1 cellular context compared by ENCODE assay signal in the genomic region with DNA sequence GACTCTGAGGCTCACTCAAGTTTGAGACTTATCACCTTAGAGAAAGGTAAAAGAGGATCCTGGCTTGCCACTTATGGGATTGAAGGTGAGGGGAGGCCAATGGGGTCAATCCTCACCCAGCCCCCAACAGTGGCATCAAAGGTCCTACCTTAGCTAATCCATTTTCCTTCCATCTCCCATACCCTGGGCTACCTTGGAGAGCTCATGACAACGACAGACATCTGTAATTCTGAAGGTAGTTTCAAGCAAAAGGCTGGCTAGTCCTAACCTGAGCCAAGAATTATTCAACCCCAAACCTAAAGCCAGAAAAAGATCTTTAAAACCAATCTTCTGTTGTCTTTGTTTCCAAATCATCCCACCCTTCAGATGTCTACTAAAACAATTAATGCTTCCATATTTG.
TF ChIP-seq lines count a peak whose summit lies in the region.

No MANE protein-coding gene starts in this region.

TF ChIP-seq in HEK293, 187 proteins besides CTCF, POLR2A, EP300 and RAD21 (continued from another document):
- TF ChIP-seq IKZF3 (tag by site-specific recombination; IDR thresholded peaks at IDR 0.05) = no peak
